17 cellular contexts compared by ENCODE assay signal in the genomic region with DNA sequence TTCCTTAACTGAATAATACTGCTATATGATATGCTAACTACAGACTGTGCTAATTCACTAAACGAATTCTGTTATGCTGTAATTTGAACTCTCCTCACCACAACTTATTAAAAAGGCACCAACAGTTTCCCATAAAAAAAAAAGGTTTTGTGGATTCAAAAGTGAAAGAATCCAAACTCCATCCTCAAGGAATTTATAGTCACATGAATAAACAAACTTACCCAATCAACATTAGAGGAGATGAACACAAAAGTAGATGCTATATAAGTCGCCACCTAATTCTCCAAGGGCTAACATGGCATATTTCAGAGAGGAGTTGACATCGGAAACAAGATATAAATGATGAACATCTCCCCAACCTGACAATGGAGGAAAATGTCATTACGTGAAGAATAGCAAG.
DNase-seq lines count a peak whose midpoint lies in the region; ATAC-seq and TF ChIP-seq lines count a peak whose summit lies in the region.
"Had no signal": no experiment of that assay in that cellular context is flagged by ENCODE, and none has a peak within 500 bp of the region (broad histone marks: within the 10 kb centered on the region; RNA-seq: fewer than 3 reads in every experiment).

No MANE protein-coding gene starts in this region.

- H2AFZ ChIP-seq in IMR-90 (replicated peaks; ENCODE audit: low read length, poor library complexity) (no peak overlapping the region), neural cell (ENCODE audit: low read depth, low read length) (no peak overlapping the region)
- H2AFZ ChIP-seq: PC-9 had no signal

- in situ Hi-C loops in IMR-90 (cut with MboI; ENCODE audit: low sequenced_read_pairs): no loop called here

- peak; percentile 60 for TF ChIP-seq EP300 in neural cell (conservative IDR thresholded peaks at IDR 0.05; ENCODE audit: poor library complexity, severe bottlenecking)

- intact Hi-C loops in IMR-90 (cut with micrococcal nuclease) (loop anchor here (5.0 kb wide), 1 partner anchor 186 kb away; no protein-coding TSS in a partner anchor), body of pancreas (cut with DNase I) (no loop called here)

- 0 out of 4 replicates have a peak, but pooled peaks cover 0 to 9% of the 10 kb centered on the region in 2 experiments for H3K79me1 ChIP-seq in IMR-90 (ENCODE audit: low read depth in 1 of 2, low read length in 2 of 2)

- no peak for TF ChIP-seq POLR2A in IMR-90 (IDR thresholded peaks at IDR 0.05; ENCODE audit: low read depth, low read length)
- TF ChIP-seq POLR2A in body of pancreas (IDR thresholded peaks at IDR 0.05): no peak

- peak overlapping the region; percentile 100 for H2BK5ac ChIP-seq in IMR-90 (ENCODE audit: low read depth, low read length, poor library complexity, severe bottlenecking)

- no peaks in the 10 kb centered on the region for H3K9me2 ChIP-seq in neural cell (ENCODE audit: insufficient read depth, low read length)

- peak overlapping the region; percentile 93 for H4K5ac ChIP-seq in IMR-90 (ENCODE audit: low read depth, low read length)

- H4K91ac ChIP-seq in IMR-90 (ENCODE audit: insufficient read depth, low read depth, low read length): peak overlapping the region; percentile 96

- peak overlapping the region; percentile 88 for H2BK15ac ChIP-seq in IMR-90 (ENCODE audit: low read depth, low read length)

- no peak overlapping the region for H3K4me3 ChIP-seq in IMR-90 (ENCODE audit: insufficient read depth, low read depth, low read length)
- H3K4me3 ChIP-seq in neural cell (ENCODE audit: low read length): no peak overlapping the region
- H3K4me3 ChIP-seq in body of pancreas: no peak overlapping the region
- H3K4me3 ChIP-seq: A549; BLaER1 treated with 17β-estradiol and CSF1 and Interleukin-3, amounts not matched to agents 10 nM and 100 nM; PC-9 had no signal

- no peaks in the 10 kb centered on the region for H3K79me2 ChIP-seq in neural cell (replicated peaks; ENCODE audit: insufficient read depth, low read length)

- H3F3A ChIP-seq in neural cell (ENCODE audit: insufficient read depth, low read length, poor library complexity, severe bottlenecking): no peaks in the 10 kb centered on the region

- peak overlapping the region; percentile 72 for H2AK5ac ChIP-seq in IMR-90 (ENCODE audit: low read depth, low read length)

- H3K18ac ChIP-seq in IMR-90 (ENCODE audit: low read depth, low read length): peak overlapping the region; percentile 98

- no peak for TF ChIP-seq RAD21 in IMR-90 (IDR thresholded peaks at IDR 0.05; ENCODE audit: low read length)
- TF ChIP-seq RAD21 in neural cell (conservative IDR thresholded peaks at IDR 0.05): no peak

- TF ChIP-seq CTCF in IMR-90 (conservative IDR thresholded peaks at IDR 0.05; ENCODE audit: low read depth, low read length): no peak
- TF ChIP-seq CTCF in neural cell (IDR thresholded peaks at IDR 0.05; ENCODE audit: poor library complexity, severe bottlenecking): no peak
- TF ChIP-seq CTCF in body of pancreas (IDR thresholded peaks at IDR 0.05): no peak

- H2BK20ac ChIP-seq in IMR-90 (ENCODE audit: low read depth, low read length): peak overlapping the region; percentile 99

- no peak overlapping the region for H3K9ac ChIP-seq in IMR-90 (ENCODE audit: low read depth, low read length)
- no peak overlapping the region for H3K9ac ChIP-seq in neural cell (ENCODE audit: low read length)
- H3K9ac ChIP-seq: BLaER1 treated with 17β-estradiol and CSF1 and Interleukin-3, amounts not matched to agents 10 nM and 100 nM had no signal

- CTCF ChIA-PET in IMR-90 (lab: Yijun Ruan, JAX): interaction anchor here (1.0 kb wide), 1 partner anchor 10 kb away, joined by 3 read pairs; no protein-coding TSS in a partner anchor

- ATAC-seq in IMR-90 (ENCODE audit: low read depth): no peak
- ATAC-seq in body of pancreas: no peak
- no peak for ATAC-seq in GM21576 (IDR thresholded peaks at IDR 0.05; ENCODE audit: unreplicated experiment)
- ATAC-seq: A549; CD8-positive, alpha-beta T cell had no signal

- H3K56ac ChIP-seq in IMR-90 (ENCODE audit: extremely low read depth, insufficient read depth, low read length): peak overlapping the region; percentile 99

- H3K9me1 ChIP-seq in IMR-90 (ENCODE audit: insufficient read depth, low read length): 0 out of 2 replicates have a peak, but pooled peaks cover 2% of the 10 kb centered on the region

- peak overlapping the region; percentile 85 to 99 for H4K8ac ChIP-seq in IMR-90 (ENCODE audit: low read depth in 2 of 2, low read length in 2 of 2)

- H2AK9ac ChIP-seq in IMR-90 (replicated peaks; ENCODE audit: low read depth, low read length, poor library complexity): no peak overlapping the region

- peaks cover 13% of the 10 kb centered on the region for H3K4me1 ChIP-seq in IMR-90 (ENCODE audit: control insufficient read depth, insufficient read depth, low read length)
- H3K4me1 ChIP-seq in body of pancreas: peaks cover 5% of the 10 kb centered on the region
- H3K4me1 ChIP-seq: A549; BLaER1 treated with 17β-estradiol and CSF1 and Interleukin-3, amounts not matched to agents 10 nM and 100 nM had no signal

- H3K4me2 ChIP-seq in IMR-90 (ENCODE audit: low read depth, low read length): no peak overlapping the region
- H3K4me2 ChIP-seq in neural cell (ENCODE audit: low read length): no peak overlapping the region
- H3K4me2 ChIP-seq: A549; BLaER1 treated with 17β-estradiol and CSF1 and Interleukin-3, amounts not matched to agents 10 nM and 100 nM; PC-9 had no signal

- no TSS peak for BruUV-seq in IMR-90 (replicated peaks; lab: Mats Ljungman, UMichigan)

- dilution Hi-C loops in IMR-90 (cut with HindIII; ENCODE audit: low sequenced_read_pairs, unreplicated experiment): no loop called here

- peak; percentile 60 for DNase-seq in EH (ENCODE audit: low read depth)
- no peak for DNase-seq in IMR-90
- DNase-seq in fibroblast of gingiva (ENCODE audit: low read depth): peak; percentile 18
- DNase-seq in hippocampal formation (lab: John Stamatoyannopoulos, UW): no peak
- DNase-seq in NCI-H1092 (lab: John Stamatoyannopoulos, UW): no peak
- DNase-seq in body of pancreas: no peak
- DNase-seq: Calu3; CD8-positive, alpha-beta T cell; NCI-H187; NCI-H2227 treated with DMSO at 0.1 percent for 48 hours; NCI-H524 treated with DMSO at 0.1 percent for 48 hours; PC-9 had no signal

- H3K4ac ChIP-seq in IMR-90 (ENCODE audit: low read depth, low read length): peak overlapping the region; percentile 86; the same call in 1 of the 2 replicates

- peak overlapping the region; percentile 100 for H2BK120ac ChIP-seq in IMR-90 (ENCODE audit: low read depth, low read length)

- H3K14ac ChIP-seq in IMR-90 (replicated peaks; ENCODE audit: low read depth, low read length): peak overlapping the region; percentile 100

- H3K27me3 ChIP-seq in IMR-90 (ENCODE audit: control insufficient read depth, insufficient read depth, low read length) (no peaks in the 10 kb centered on the region), neural cell (ENCODE audit: insufficient read depth, low read depth, low read length) (no peaks in the 10 kb centered on the region), body of pancreas (no peaks in the 10 kb centered on the region)
- H3K27me3 ChIP-seq: BLaER1 treated with 17β-estradiol and CSF1 and Interleukin-3, amounts not matched to agents 10 nM and 100 nM had no signal

- H3K36me3 ChIP-seq in IMR-90 (ENCODE audit: control insufficient read depth, insufficient read depth, low read length): no peaks in the 10 kb centered on the region
- no peaks in the 10 kb centered on the region for H3K36me3 ChIP-seq in neural cell (ENCODE audit: insufficient read depth, low read length)
- no peaks in the 10 kb centered on the region for H3K36me3 ChIP-seq in body of pancreas (replicated peaks in 1 of 2; ENCODE audit: insufficient read depth in 1 of 2, low read depth in 2 of 2)
- H3K36me3 ChIP-seq: BLaER1 treated with 17β-estradiol and CSF1 and Interleukin-3, amounts not matched to agents 10 nM and 100 nM had no signal

- H3K9me3 ChIP-seq in IMR-90 (ENCODE audit: control insufficient read depth, insufficient read depth, low read length): no peaks in the 10 kb centered on the region
- no peaks in the 10 kb centered on the region for H3K9me3 ChIP-seq in neural cell (ENCODE audit: low read length)
- H3K9me3 ChIP-seq in body of pancreas: no peaks in the 10 kb centered on the region
- H3K9me3 ChIP-seq: A549; BLaER1 treated with 17β-estradiol and CSF1 and Interleukin-3, amounts not matched to agents 10 nM and 100 nM had no signal

- POLR2A ChIA-PET in IMR-90 (lab: Charles Lee; ENCODE audit: unreplicated experiment): no interaction called here

- H3K27ac ChIP-seq in IMR-90 (ENCODE audit: insufficient read depth, low read length): peak overlapping the region; percentile 98
- peak overlapping the region; percentile 85 for H3K27ac ChIP-seq in neural cell (ENCODE audit: low read length)
- no peak overlapping the region for H3K27ac ChIP-seq in body of pancreas
- H3K27ac ChIP-seq: A549; BLaER1 treated with 17β-estradiol and CSF1 and Interleukin-3, amounts not matched to agents 10 nM and 100 nM; PC-9; RWPE1 had no signal

- H4K20me1 ChIP-seq in IMR-90 (ENCODE audit: insufficient read depth, low read length): no peaks in the 10 kb centered on the region
- no peaks in the 10 kb centered on the region for H4K20me1 ChIP-seq in neural cell (ENCODE audit: insufficient read depth)
- H4K20me1 ChIP-seq: BLaER1 treated with 17β-estradiol and CSF1 and Interleukin-3, amounts not matched to agents 10 nM and 100 nM had no signal

- H3K23ac ChIP-seq in IMR-90 (ENCODE audit: low read depth, low read length): peak overlapping the region; percentile 100

- no CpG with 5 or more reads among the region's 4 CpGs for WGBS in IMR-90 (ENCODE audit: extremely low coverage in 2 of 2, insufficient read length in 1 of 2), 2 experiments
- WGBS in body of pancreas, 2 donors: 72 to 77% methylated on average over 4 of the region's 4 CpGs

TF ChIP-seq in IMR-90, 13 proteins besides CTCF, POLR2A, EP300 and RAD21 (continues in another document):
- TF ChIP-seq CHD1 (IDR thresholded peaks at IDR 0.05; ENCODE audit: low read depth, low read length): no peak
- no peak for TF ChIP-seq RCOR1 (IDR thresholded peaks at IDR 0.05; ENCODE audit: insufficient replicate concordance, low read length)
- no peak for TF ChIP-seq RFX5 (IDR thresholded peaks at IDR 0.05; ENCODE audit: low read depth, low read length)
- no peak for TF ChIP-seq CEBPB (IDR thresholded peaks at IDR 0.05; ENCODE audit: low read depth, low read length)
- no peak for TF ChIP-seq MXI1 (IDR thresholded peaks at IDR 0.05; ENCODE audit: borderline replicate concordance, low read depth, low read length)
- no peak for TF ChIP-seq SMC3 (IDR thresholded peaks at IDR 0.05; ENCODE audit: low read depth, low read length)

Comparison
In these comparisons a context has a peak if more than half of its experiments do, and no peak if none do; other contexts are left out.
1. DNase-seq: peak in EH (single experiment) and fibroblast of gingiva (single experiment); none in IMR-90 (single experiment), hippocampal formation (0 of 2), NCI-H1092 (single experiment) and body of pancreas (0 of 4).
2. H3K27ac ChIP-seq: peak in IMR-90 (single experiment) and neural cell (single experiment); none in body of pancreas (0 of 4).